Comparison of ENCODE assay signal across 1 cellular context in genomic region chr2:158457826-158458616, GRCh38.
TF ChIP-seq lines count a peak whose summit lies in the region.

No MANE protein-coding gene starts in this region.

TF ChIP-seq in K562, 482 proteins besides CTCF, POLR2A, EP300 and RAD21 (continued from another document):
- TF ChIP-seq TEAD2 (tag; IDR thresholded peaks at IDR 0.05) (peak; percentile 97), RREB1 (CRISPR knock-in tag; IDR thresholded peaks at IDR 0.05) (peak; percentile 95), JUNB (CRISPR knock-in tag; conservative IDR thresholded peaks at IDR 0.05) (no peak), MCM5 (IDR thresholded peaks at IDR 0.05; ENCODE audit: low read depth) (no peak)
